Comparison of ENCODE assay signal across 15 cellular contexts in the genomic region with DNA sequence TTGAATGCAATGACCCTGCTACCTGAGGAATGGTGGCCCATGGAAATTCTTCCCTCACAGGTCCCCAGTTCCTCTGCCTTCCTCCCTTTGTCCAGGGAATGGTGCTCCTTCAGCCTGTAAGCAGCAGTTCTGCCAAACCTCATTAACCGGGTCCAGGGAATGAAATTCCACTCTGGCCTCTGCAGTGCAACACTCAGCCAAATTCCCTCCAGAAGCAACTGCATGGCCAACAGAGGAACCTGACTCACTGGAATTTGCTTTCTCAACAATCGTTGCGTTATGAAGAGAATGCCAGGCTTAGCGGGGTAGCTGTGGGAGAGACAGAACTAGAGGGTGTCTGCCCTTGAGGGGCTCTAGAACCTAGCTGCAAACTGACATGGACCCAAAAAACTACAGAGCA.
DNase-seq lines count a peak whose midpoint lies in the region; ATAC-seq and TF ChIP-seq lines count a peak whose summit lies in the region.
"Had no signal": no experiment of that assay in that cellular context is flagged by ENCODE, and none has a peak within 500 bp of the region (broad histone marks: within the 10 kb centered on the region; RNA-seq: fewer than 3 reads in every experiment).

No MANE protein-coding gene starts in this region.

- H2AFZ ChIP-seq in fibroblast of lung (ENCODE audit: low read length) = no peak overlapping the region
- H2AFZ ChIP-seq: neural progenitor cell had no signal

- ATAC-seq in Right ventricle myocardium inferior (peak; percentile 72), GM19351 (IDR thresholded peaks at IDR 0.05; ENCODE audit: unreplicated experiment) (no peak), HG02970 (IDR thresholded peaks at IDR 0.05; ENCODE audit: low FRiP score, unreplicated experiment) (no peak), GM19035 (IDR thresholded peaks at IDR 0.05; ENCODE audit: unreplicated experiment) (no peak)
- ATAC-seq: activated naive CD8-positive, alpha-beta T cell treated with anti-CD3 and anti-CD28 coated beads, Interleukin-2, amount 50 U/mL, for 24 hours; stimulated activated naive CD8-positive, alpha-beta T cell treated with anti-CD3 and anti-CD28 coated beads, Interleukin-15, amount 100 ng/mL, for 72 hours had no signal

- H3K9ac ChIP-seq in fibroblast of lung (ENCODE audit: insufficient read depth, low read length) = no peak overlapping the region
- H3K9ac ChIP-seq: neural progenitor cell had no signal

- no peak for TF ChIP-seq CTCF in fibroblast of lung (conservative IDR thresholded peaks at IDR 0.05 in 1 of 2, IDR thresholded peaks at IDR 0.05 in 1 of 2; ENCODE audit: low read depth in 1 of 2, low read length in 2 of 2)

- intact Hi-C loops in Right ventricle myocardium inferior (cut with DNase I) (no loop called here), cardiac septum (cut with DNase I) (no loop called here)

- H3K4me1 ChIP-seq in fibroblast of lung (ENCODE audit: control insufficient read depth, extremely low read depth, insufficient read depth, low read length) = no peaks in the 10 kb centered on the region
- H3K4me1 ChIP-seq: neural progenitor cell had no signal

- H3K9me3 ChIP-seq in fibroblast of lung (ENCODE audit: control insufficient read depth, insufficient read depth, low read depth, low read length) = no peaks in the 10 kb centered on the region

- H3K36me3 ChIP-seq in fibroblast of lung (ENCODE audit: control insufficient read depth, insufficient read depth, low read length) = no peaks in the 10 kb centered on the region
- H3K36me3 ChIP-seq: neural progenitor cell, WERI-Rb-1 had no signal

- no peak overlapping the region for H3K4me3 ChIP-seq in fibroblast of lung (replicated peaks in 1 of 4; ENCODE audit: control extremely low read depth in 1 of 4, insufficient read depth in 1 of 4, low read depth in 3 of 4, low read length in 4 of 4)
- H3K4me3 ChIP-seq: neural progenitor cell had no signal

- H4K20me1 ChIP-seq in fibroblast of lung (ENCODE audit: control insufficient read depth, extremely low read depth, insufficient read depth, low read length) = no peaks in the 10 kb centered on the region

- DNase-seq in Right ventricle myocardium inferior (ENCODE audit: missing footprints) (no peak), cardiac septum (ENCODE audit: low spot score) (no peak), fibroblast of lung (ENCODE audit: low read depth in 2 of 2) (peak; percentile 73 to 88), mucosa of gallbladder (ENCODE audit: low spot score) (peak; percentile 35), COR-L47 (lab: John Stamatoyannopoulos, UW) (no peak)
- DNase-seq: activated naive CD8-positive, alpha-beta T cell treated with anti-CD3 and anti-CD28 coated beads, Interleukin-2, amount 50 U/mL, for 24 hours; DMS79; NCI-H446; stimulated activated CD4-positive, alpha-beta T cell treated with anti-CD3 and anti-CD28 coated beads, Interleukin-2, amount 100 ng/mL, for 48 hours; stimulated activated naive CD8-positive, alpha-beta T cell treated with anti-CD3 and anti-CD28 coated beads, Interleukin-15, amount 100 ng/mL, for 72 hours; WERI-Rb-1 had no signal

- no peak overlapping the region for H3K27ac ChIP-seq in fibroblast of lung (ENCODE audit: insufficient read depth, low read length)
- H3K27ac ChIP-seq: neural progenitor cell, WERI-Rb-1 had no signal

- H3K79me2 ChIP-seq in fibroblast of lung (ENCODE audit: control insufficient read depth, insufficient read depth, low read length) = no peaks in the 10 kb centered on the region

- H3K4me2 ChIP-seq in fibroblast of lung (ENCODE audit: extremely low read depth, insufficient read depth, low read length) = no peak overlapping the region
- H3K4me2 ChIP-seq: neural progenitor cell had no signal

- H3K27me3 ChIP-seq in fibroblast of lung (ENCODE audit: control insufficient read depth, insufficient read depth, low read length) = peaks cover 3% of the 10 kb centered on the region
- H3K27me3 ChIP-seq: neural progenitor cell had no signal

Comparison
In these comparisons a context has a peak if more than half of its experiments do, and no peak if none do; other contexts are left out.
1. DNase-seq: peak in fibroblast of lung (2 of 2) and mucosa of gallbladder (single experiment); none in Right ventricle myocardium inferior (single experiment), cardiac septum (single experiment) and COR-L47 (single experiment).